In the genomic region with DNA sequence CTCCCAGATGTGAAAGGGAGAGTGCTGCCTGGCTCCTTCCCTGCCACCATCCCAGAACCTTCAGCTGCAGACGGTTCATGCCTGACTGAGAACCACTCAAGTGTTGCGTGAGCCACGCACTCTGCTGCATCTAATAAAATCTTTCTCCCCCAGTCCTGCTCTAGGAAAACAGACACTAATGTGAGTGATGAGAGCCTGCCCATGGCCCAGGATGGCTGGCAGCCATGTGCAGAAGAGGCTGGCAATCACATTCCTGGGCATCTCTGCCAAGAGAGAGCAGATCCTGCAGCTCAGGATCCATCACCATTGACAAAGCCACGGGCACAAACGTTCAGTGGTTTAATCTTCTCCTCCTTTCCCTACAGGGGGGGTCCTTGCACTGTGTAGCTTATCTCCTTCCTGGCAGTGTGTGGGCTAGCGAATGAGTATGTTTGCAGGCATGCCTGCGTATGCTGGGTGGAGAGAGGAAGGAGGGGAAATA, we compare ENCODE assay signal across 9 cellular contexts.
DNase-seq lines count a peak whose midpoint lies in the region; ATAC-seq and TF ChIP-seq lines count a peak whose summit lies in the region.
"Had no signal": no experiment of that assay in that cellular context is flagged by ENCODE, and none has a peak within 500 bp of the region (broad histone marks: within the 10 kb centered on the region; RNA-seq: fewer than 3 reads in every experiment).

No MANE protein-coding gene starts in this region.

- WGBS in neuronal stem cell (ENCODE audit: extremely low coverage in 2 of 2, insufficient read length in 2 of 2, insufficient replicate concordance in 1 of 2), 2 donors, result no CpG with 5 or more reads among the region's 7 CpGs

- CTCF ChIA-PET in CD4-positive, alpha-beta memory T cell (lab: Charles Lee; ENCODE audit: partially characterized antibody), result no interaction called here

- no peaks in the 10 kb centered on the region for H3K27me3 ChIP-seq in neuronal stem cell (ENCODE audit: control insufficient read depth in 3 of 3, insufficient read depth in 3 of 3, low read depth in 1 of 3, low read length in 3 of 3)
- no peaks in the 10 kb centered on the region for H3K27me3 ChIP-seq in CD4-positive, alpha-beta memory T cell (ENCODE audit: insufficient read depth, low read length)
- no peaks in the 10 kb centered on the region for H3K27me3 ChIP-seq in colonic mucosa

- peaks cover 0 to 3% of the 10 kb centered on the region in 2 donors for H3K4me1 ChIP-seq in neuronal stem cell (ENCODE audit: control insufficient read depth in 2 of 2, insufficient read depth in 1 of 2, low read depth in 1 of 2, low read length in 2 of 2)
- no peaks in the 10 kb centered on the region for H3K4me1 ChIP-seq in CD4-positive, alpha-beta memory T cell (ENCODE audit: insufficient read depth, low read length)
- no peaks in the 10 kb centered on the region for H3K4me1 ChIP-seq in colonic mucosa

- H2AK5ac ChIP-seq in neuronal stem cell (ENCODE audit: low read depth, low read length), result no peak overlapping the region

- no peak overlapping the region for H3K9ac ChIP-seq in neuronal stem cell (ENCODE audit: low read depth, low read length, poor library complexity)
- H3K9ac ChIP-seq in colonic mucosa (ENCODE audit: low read depth in 2 of 2, low read length in 2 of 2), result no peak overlapping the region

- no peaks in the 10 kb centered on the region for H3K36me3 ChIP-seq in neuronal stem cell (replicated peaks in 1 of 2; ENCODE audit: control insufficient read depth in 2 of 2, insufficient read depth in 2 of 2, low read length in 2 of 2)
- no peaks in the 10 kb centered on the region for H3K36me3 ChIP-seq in CD4-positive, alpha-beta memory T cell (ENCODE audit: insufficient read depth, low read length)
- H3K36me3 ChIP-seq in colonic mucosa, result no peaks in the 10 kb centered on the region

- no peak for ATAC-seq in HG02884 (IDR thresholded peaks at IDR 0.05; ENCODE audit: unreplicated experiment)

- H3K4ac ChIP-seq in neuronal stem cell (ENCODE audit: low read length), result no peak overlapping the region

- H2BK15ac ChIP-seq in neuronal stem cell (ENCODE audit: low read length), result no peak overlapping the region

- no peak overlapping the region for H3K18ac ChIP-seq in neuronal stem cell (ENCODE audit: low read length)

- no peak overlapping the region for H3K4me3 ChIP-seq in NB4 (ENCODE audit: low read depth, low read length)
- no peak overlapping the region for H3K4me3 ChIP-seq in epithelial cell of esophagus (ENCODE audit: low read length)
- H3K4me3 ChIP-seq in neuronal stem cell (ENCODE audit: low read length in 2 of 2), result no peak overlapping the region
- H3K4me3 ChIP-seq in CD4-positive, alpha-beta memory T cell (ENCODE audit: low read length in 2 of 2), result no peak overlapping the region
- no peak overlapping the region for H3K4me3 ChIP-seq in colonic mucosa

- TF ChIP-seq CTCF in NB4 (IDR thresholded peaks at IDR 0.05; ENCODE audit: low read depth, low read length), result no peak
- TF ChIP-seq CTCF in epithelial cell of esophagus (IDR thresholded peaks at IDR 0.05; ENCODE audit: insufficient read depth, low read depth, low read length, missing control alignments), result peak; percentile 49
- TF ChIP-seq CTCF in colonic mucosa (IDR thresholded peaks at IDR 0.05), result no peak

- no peaks in the 10 kb centered on the region for H3K79me1 ChIP-seq in neuronal stem cell (ENCODE audit: low read depth, low read length)

- TF ChIP-seq POLR2A in NB4 (IDR thresholded peaks at IDR 0.05; ENCODE audit: extremely low read depth, insufficient read length), result no peak

- H2BK5ac ChIP-seq in neuronal stem cell (ENCODE audit: low read length), result no peak overlapping the region

- no peaks in the 10 kb centered on the region for H3K36me3 Mint-ChIP-seq in CD4-positive, alpha-beta memory T cell

- H3K9me3 ChIP-seq in neuronal stem cell (replicated peaks in 1 of 2; ENCODE audit: control insufficient read depth in 2 of 2, insufficient read depth in 1 of 2, low read depth in 1 of 2, low read length in 2 of 2), result no peaks in the 10 kb centered on the region
- H3K9me3 ChIP-seq in CD4-positive, alpha-beta memory T cell (ENCODE audit: control insufficient read depth in 1 of 2, low read length in 2 of 2), result no peaks in the 10 kb centered on the region
- H3K9me3 ChIP-seq in colonic mucosa, result no peaks in the 10 kb centered on the region

- H4K8ac ChIP-seq in neuronal stem cell (ENCODE audit: low read depth, low read length), result no peak overlapping the region

- intact Hi-C loops in CD4-positive, alpha-beta memory T cell (cut with micrococcal nuclease), result no loop called here
- intact Hi-C loops in colonic mucosa (cut with DNase I), result no loop called here

- H3K23ac ChIP-seq in neuronal stem cell (ENCODE audit: low read depth, low read length, poor library complexity), result no peak overlapping the region

- peak overlapping the region; percentile 51 for H2AFZ ChIP-seq in neuronal stem cell (ENCODE audit: low read length)

- no peak overlapping the region for H3K27ac ChIP-seq in neuronal stem cell (replicated peaks; ENCODE audit: low read length)
- no peak overlapping the region for H3K27ac ChIP-seq in CD4-positive, alpha-beta memory T cell (ENCODE audit: low read depth, low read length)
- no peak overlapping the region for H3K27ac ChIP-seq in colonic mucosa

- no peak overlapping the region for H3K4me2 ChIP-seq in neuronal stem cell (ENCODE audit: insufficient read depth, low read length, poor library complexity, severe bottlenecking)

- H3K4me1 Mint-ChIP-seq in CD4-positive, alpha-beta memory T cell, result no peaks in the 10 kb centered on the region

- no peak overlapping the region for H4K91ac ChIP-seq in neuronal stem cell (ENCODE audit: low read depth, low read length, poor library complexity)

- H3K9me3 Mint-ChIP-seq in CD4-positive, alpha-beta memory T cell, result peaks cover 0 to 3% (median 0%) of the 10 kb centered on the region in 8 donors

- DNase-seq in D341Med (ENCODE audit: low spot score) (peak; percentile 31), NB4 (ENCODE audit: low read depth) (peak; percentile 11), epithelial cell of esophagus (ENCODE audit: low read depth) (peak; percentile 83), neuronal stem cell (ENCODE audit: low spot score) (no peak), colonic mucosa (no peak), T-helper 9 cell (no peak)
- no peak for DNase-seq in CD4-positive, alpha-beta memory T cell
- DNase-seq: stimulated activated naive CD4-positive, alpha-beta T cell had no signal

- no peaks in the 10 kb centered on the region for H3K27me3 Mint-ChIP-seq in CD4-positive, alpha-beta memory T cell

- H3K14ac ChIP-seq in neuronal stem cell (ENCODE audit: low read length), result no peak overlapping the region

- no peak overlapping the region for H3K4me3 Mint-ChIP-seq in CD4-positive, alpha-beta memory T cell

- H2BK12ac ChIP-seq in neuronal stem cell (ENCODE audit: low read length), result no peak overlapping the region

- no peak overlapping the region for H3K27ac Mint-ChIP-seq in CD4-positive, alpha-beta memory T cell

- no peak overlapping the region for H2BK120ac ChIP-seq in neuronal stem cell (ENCODE audit: low read depth, low read length)

- POLR2A ChIA-PET in CD4-positive, alpha-beta memory T cell (lab: Charles Lee; ENCODE audit: partially characterized antibody), result no interaction called here

Comparison
In these comparisons a context has a peak if more than half of its experiments do, and no peak if none do; other contexts are left out.
1. DNase-seq: peak in D341Med (single experiment), NB4 (single experiment) and epithelial cell of esophagus (single experiment); none in neuronal stem cell (single experiment), CD4-positive, alpha-beta memory T cell (0 of 5), colonic mucosa (single experiment) and T-helper 9 cell (single experiment).